10 cellular contexts compared by ENCODE assay signal in genomic region chr9:115115924-115116323, GRCh38. TPM values are rescaled to one million over a fixed set of nuclear protein-coding genes. Genes with fewer than 3 reads are reported as not detected.
A peak's percentile ranks its signal among the peaks of the same experiment; 100 is the strongest.
DNase-seq lines count a peak whose midpoint lies in the region; ATAC-seq and TF ChIP-seq lines count a peak whose summit lies in the region.
"Had no signal": no experiment of that assay in that cellular context is flagged by ENCODE, and none has a peak within 500 bp of the region (broad histone marks: within the 10 kb centered on the region; RNA-seq: fewer than 3 reads in every experiment).

No MANE protein-coding gene starts in this region.

- H3K4me1 Mint-ChIP-seq in osteocyte (ENCODE audit: unreplicated experiment) (peaks cover 64% of the 10 kb centered on the region), T-cell (peaks cover 0 to 7% (median 3%) of the 10 kb centered on the region in 3 donors)

- ATAC-seq in HG02840 (IDR thresholded peaks at IDR 0.05; ENCODE audit: low FRiP score, unreplicated experiment): no peak
- no peak for ATAC-seq in HG03571 (IDR thresholded peaks at IDR 0.05; ENCODE audit: unreplicated experiment)
- ATAC-seq in T-cell (replicated peaks in 1 of 4): no peak

- H3K9me3 Mint-ChIP-seq in osteocyte (ENCODE audit: unreplicated experiment) (no peaks in the 10 kb centered on the region), T-cell (no peaks in the 10 kb centered on the region)
- H3K9me3 Mint-ChIP-seq: activated CD4-positive, alpha-beta memory T cell treated with anti-CD3 and anti-CD28 coated beads for 36 hours had no signal

- H3K4me3 Mint-ChIP-seq in osteocyte (ENCODE audit: unreplicated experiment): peak overlapping the region; percentile 78
- H3K4me3 Mint-ChIP-seq in T-cell: no peak overlapping the region
- H3K4me3 Mint-ChIP-seq: activated CD4-positive, alpha-beta memory T cell treated with anti-CD3 and anti-CD28 coated beads for 36 hours had no signal

- POLR2A ChIA-PET in T-cell (lab: Charles Lee): no interaction called here

- no peaks in the 10 kb centered on the region for H3K27me3 Mint-ChIP-seq in osteocyte (ENCODE audit: unreplicated experiment)
- H3K27me3 Mint-ChIP-seq in T-cell: peaks cover 62 to 66% of the 10 kb centered on the region in 2 donors

- TF ChIP-seq CTCF in epithelial cell of proximal tubule (conservative IDR thresholded peaks at IDR 0.05; ENCODE audit: low read depth, low read length): no peak
- no peak for TF ChIP-seq CTCF in osteocyte (IDR thresholded peaks at IDR 0.05)

- CTCF ChIA-PET in T-cell (lab: Charles Lee): no interaction called here

- H3K36me3 Mint-ChIP-seq in osteocyte (ENCODE audit: unreplicated experiment) (no peaks in the 10 kb centered on the region), T-cell (no peaks in the 10 kb centered on the region)
- H3K36me3 Mint-ChIP-seq: activated CD4-positive, alpha-beta memory T cell treated with anti-CD3 and anti-CD28 coated beads for 36 hours had no signal

- H3K27ac Mint-ChIP-seq in osteocyte (ENCODE audit: unreplicated experiment) (no peak overlapping the region), T-cell (no peak overlapping the region)
- H3K27ac Mint-ChIP-seq: activated CD4-positive, alpha-beta memory T cell treated with anti-CD3 and anti-CD28 coated beads for 36 hours had no signal

- DNase-seq in CD1c-positive myeloid dendritic cell (ENCODE audit: extremely low spot score): peak; percentile 73
- peak; percentile 45 for DNase-seq in NCI-H226
- DNase-seq in epithelial cell of proximal tubule (ENCODE audit: low read depth): no peak
- no peak for DNase-seq in osteocyte (ENCODE audit: extremely low spot score, unreplicated experiment)
- DNase-seq in activated naive CD4-positive, alpha-beta T cell (lab: John Stamatoyannopoulos, UW): no peak
- no peak for DNase-seq in T-cell
- DNase-seq: activated CD4-positive, alpha-beta memory T cell treated with anti-CD3 and anti-CD28 coated beads for 36 hours; SHP77 treated with DMSO at 0.1 percent for 48 hours had no signal

- peak overlapping the region; percentile 69 for H3K4me3 ChIP-seq in epithelial cell of proximal tubule (ENCODE audit: low read depth, low read length)

RNA-seq across cellular contexts. Expression of gene TNC, which starts 2.0 kb away (rescaled TPM):
- total RNA-seq in epithelial cell of proximal tubule (66.1 and 68.9 TPM in 2 replicates), osteocyte (75.1 and 81.8 TPM in 2 replicates), T-cell (under 1 TPM in 3 of 5 donors, not detected in 2; 0.16 to 0.29 (median 0.20) TPM)

Comparison
In these comparisons a context has a peak if more than half of its experiments do, and no peak if none do; other contexts are left out.
1. DNase-seq: peak in CD1c-positive myeloid dendritic cell (single experiment) and NCI-H226 (single experiment); none in epithelial cell of proximal tubule (single experiment), osteocyte (single experiment), activated naive CD4-positive, alpha-beta T cell (0 of 4) and T-cell (0 of 34).
2. RNA of gene TNC, which starts 2.0 kb away (total RNA-seq): 75.1 to 81.8 TPM in osteocyte and 66.1 to 68.9 TPM in epithelial cell of proximal tubule; 0.16 to 0.29 TPM in T-cell; every median in the first group is over 10 times any median in the second.